1 cellular context compared by ENCODE assay signal in genomic region chr10:101042667-101043355, GRCh38.
A peak's percentile ranks its signal among the peaks of the same experiment; 100 is the strongest.
TF ChIP-seq lines count a peak whose summit lies in the region.

No MANE protein-coding gene starts in this region.

TF ChIP-seq in WTC11, 78 proteins besides CTCF, POLR2A, EP300 and RAD21 (continued from another document):
- TF ChIP-seq ZNF219 (CRISPR knock-in tag; IDR thresholded peaks at IDR 0.05; ENCODE audit: borderline replicate concordance) = no peak
- TF ChIP-seq MXD4 (CRISPR knock-in tag; IDR thresholded peaks at IDR 0.05; ENCODE audit: borderline replicate concordance) = no peak
- TF ChIP-seq, protein P1, sequence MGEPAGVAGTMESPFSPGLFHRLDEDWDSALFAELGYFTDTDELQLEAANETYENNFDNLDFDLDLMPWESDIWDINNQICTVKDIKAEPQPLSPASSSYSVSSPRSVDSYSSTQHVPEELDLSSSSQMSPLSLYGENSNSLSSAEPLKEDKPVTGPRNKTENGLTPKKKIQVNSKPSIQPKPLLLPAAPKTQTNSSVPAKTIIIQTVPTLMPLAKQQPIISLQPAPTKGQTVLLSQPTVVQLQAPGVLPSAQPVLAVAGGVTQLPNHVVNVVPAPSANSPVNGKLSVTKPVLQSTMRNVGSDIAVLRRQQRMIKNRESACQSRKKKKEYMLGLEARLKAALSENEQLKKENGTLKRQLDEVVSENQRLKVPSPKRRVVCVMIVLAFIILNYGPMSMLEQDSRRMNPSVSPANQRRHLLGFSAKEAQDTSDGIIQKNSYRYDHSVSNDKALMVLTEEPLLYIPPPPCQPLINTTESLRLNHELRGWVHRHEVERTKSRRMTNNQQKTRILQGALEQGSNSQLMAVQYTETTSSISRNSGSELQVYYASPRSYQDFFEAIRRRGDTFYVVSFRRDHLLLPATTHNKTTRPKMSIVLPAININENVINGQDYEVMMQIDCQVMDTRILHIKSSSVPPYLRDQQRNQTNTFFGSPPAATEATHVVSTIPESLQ (CRISPR knock-in tag; IDR thresholded peaks at IDR 0.05) = no peak
- TF ChIP-seq SMAD3 (CRISPR knock-in tag; IDR thresholded peaks at IDR 0.05; ENCODE audit: borderline replicate concordance) = no peak
- TF ChIP-seq SP1 (CRISPR knock-in tag; conservative IDR thresholded peaks at IDR 0.05) = peak; percentile 65
